Comparison of ENCODE assay signal across 8 cellular contexts in the genomic region with DNA sequence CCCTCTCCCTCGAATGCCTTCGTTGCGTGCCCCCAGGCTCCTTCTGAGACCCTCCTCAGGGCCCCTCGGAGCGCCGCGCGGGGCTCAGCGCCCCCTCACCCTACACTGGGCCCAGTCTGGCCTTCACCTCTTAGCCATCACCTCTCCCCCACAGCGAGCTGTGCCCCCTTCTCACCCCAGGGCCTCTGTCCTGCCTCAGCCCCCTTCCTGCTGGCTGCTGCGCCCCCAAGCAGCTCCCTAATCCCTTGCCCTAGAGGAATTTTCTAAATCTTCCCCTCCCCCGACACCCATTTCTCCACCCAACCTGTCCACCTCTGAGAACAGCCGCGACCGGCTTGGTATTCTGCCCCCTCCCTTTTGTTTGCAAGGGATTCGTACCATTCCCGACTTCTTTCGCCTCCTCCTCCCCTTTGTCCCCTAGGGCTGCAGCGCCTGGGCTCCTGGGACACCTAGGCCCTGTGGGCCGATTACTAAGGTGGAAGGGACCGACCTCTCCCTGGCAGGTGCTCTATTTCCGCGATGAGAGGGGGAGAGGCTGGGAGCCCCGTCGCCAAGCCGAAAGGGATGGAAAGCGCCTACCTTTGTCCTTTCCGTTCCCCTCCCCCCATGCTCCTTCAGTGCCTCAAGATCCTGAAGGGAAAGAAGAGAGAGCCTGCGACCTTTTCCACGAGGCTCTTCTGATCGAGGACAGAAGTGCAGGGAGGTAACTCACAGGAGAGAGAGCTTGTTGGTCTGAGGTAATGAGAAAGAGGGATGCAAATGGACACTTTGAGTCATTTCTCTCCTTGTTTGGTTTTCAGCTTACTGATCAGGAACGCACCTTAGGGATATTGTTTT. TPM values are rescaled to one million over a fixed set of nuclear protein-coding genes. Genes with fewer than 3 reads are reported as not detected.
DNase-seq lines count a peak whose midpoint lies in the region; ATAC-seq and TF ChIP-seq lines count a peak whose summit lies in the region.

No MANE protein-coding gene starts in this region.

- no peaks in the 10 kb centered on the region for H3F3A ChIP-seq in SK-N-SH (replicated peaks; ENCODE audit: insufficient read depth)

- peak overlapping the region in 1 of 2 experiments; percentile 54; a peak in 2 of 4 replicates for H3K27ac ChIP-seq in SK-N-SH (ENCODE audit: low read depth in 2 of 2, low read length in 1 of 2)

- H3K9me2 ChIP-seq in SK-N-SH, result no peaks in the 10 kb centered on the region

- no peaks in the 10 kb centered on the region for H3K79me2 ChIP-seq in SK-N-SH (ENCODE audit: insufficient read depth)

- H3K36me3 ChIP-seq in SK-N-SH (replicated peaks in 1 of 2; ENCODE audit: control insufficient read depth in 1 of 2, insufficient read depth in 2 of 2, low read length in 1 of 2), result no peaks in the 10 kb centered on the region

- no peaks in the 10 kb centered on the region for H4K20me1 ChIP-seq in SK-N-SH (ENCODE audit: insufficient read depth)

- CTCF ChIA-PET in AG04449 (lab: Yijun Ruan, JAX) (interaction anchor here (0.6 to 3.7 kb wide), 10 partner anchors 11 to 210 kb away, joined by 3 to 15 read pairs (median 4); a partner anchor contains a TSS), SK-N-SH (lab: Yijun Ruan, JAX) (interaction anchor here (1.0 to 3.6 kb wide), 8 partner anchors 7 to 215 kb away, joined by 3 to 16 read pairs (median 4); a partner anchor contains a TSS)

- peak overlapping the region; percentile 89 for H2AFZ ChIP-seq in SK-N-SH (ENCODE audit: low read depth)

- DNase-seq in AG04449 (ENCODE audit: low read depth, low spot score), result no peak
- DNase-seq in SK-N-SH, result peak; percentile 38
- no peak for DNase-seq in fibroblast of the aortic adventitia (ENCODE audit: low read depth)
- DNase-seq in retinal pigment epithelial cell (ENCODE audit: low read depth), result no peak
- no peak for DNase-seq in activated CD4-positive, alpha-beta T cell treated with anti-CD3 and anti-CD28 coated beads, Interleukin-2, amount 50 U/mL, for 4 hours

- H3K4me2 ChIP-seq in SK-N-SH, result peak overlapping the region; percentile 76

- peaks cover 0 to 4% of the 10 kb centered on the region in 2 experiments; a peak in 1 of 4 replicates for H3K4me1 ChIP-seq in SK-N-SH (ENCODE audit: control insufficient read depth in 1 of 2, insufficient read depth in 2 of 2, low read depth in 1 of 2, low read length in 1 of 2)

- ATAC-seq in GM21619 (IDR thresholded peaks at IDR 0.05; ENCODE audit: unreplicated experiment) (peak; percentile 26), HG03469 (IDR thresholded peaks at IDR 0.05; ENCODE audit: unreplicated experiment) (no peak), HG02763 (IDR thresholded peaks at IDR 0.05; ENCODE audit: unreplicated experiment) (no peak)

- TF ChIP-seq RAD21 in SK-N-SH (IDR thresholded peaks at IDR 0.05; ENCODE audit: low read length), result no peak

- no peak for TF ChIP-seq EP300 in SK-N-SH (IDR thresholded peaks at IDR 0.05; ENCODE audit: borderline replicate concordance in 1 of 2, low read depth in 1 of 2, low read length in 1 of 2)

- TF ChIP-seq CTCF in AG04449 (IDR thresholded peaks at IDR 0.05; ENCODE audit: insufficient read depth, low read length, missing control alignments) (no peak), SK-N-SH (IDR thresholded peaks at IDR 0.05) (no peak), fibroblast of the aortic adventitia (IDR thresholded peaks at IDR 0.05; ENCODE audit: insufficient read depth, low read length) (no peak), retinal pigment epithelial cell (conservative IDR thresholded peaks at IDR 0.05; ENCODE audit: low read depth, low read length) (no peak)

- POLR2A ChIA-PET in AG04449 (lab: Yijun Ruan, JAX) (no interaction called here), SK-N-SH (lab: Yijun Ruan, JAX) (no interaction called here)

- WGBS in SK-N-SH (ENCODE audit: low lambda C conversion rate), result 31% methylated on average over 32 of the region's 32 CpGs

- H3K27me3 ChIP-seq in SK-N-SH (ENCODE audit: insufficient read depth), result no peaks in the 10 kb centered on the region

- no peaks in the 10 kb centered on the region for H3K9me3 ChIP-seq in SK-N-SH

- peak overlapping the region; percentile 74 for H3K9ac ChIP-seq in SK-N-SH

- H3K4me3 ChIP-seq in AG04449 (ENCODE audit: low read depth, low read length), result peak overlapping the region; percentile 55
- H3K4me3 ChIP-seq in SK-N-SH (ENCODE audit: low read depth in 2 of 2, low read length in 1 of 2), result peak overlapping the region; percentile 62 to 64
- peak overlapping the region; percentile 54 for H3K4me3 ChIP-seq in fibroblast of the aortic adventitia (ENCODE audit: low read depth, low read length)
- H3K4me3 ChIP-seq in retinal pigment epithelial cell (ENCODE audit: low read length), result peak overlapping the region; percentile 60

TF ChIP-seq in SK-N-SH, 30 proteins besides CTCF, POLR2A, EP300 and RAD21:
- TF ChIP-seq CHD2 (IDR thresholded peaks at IDR 0.05; ENCODE audit: low read length, partially characterized antibody) (no peak), MXI1 (IDR thresholded peaks at IDR 0.05; ENCODE audit: low read depth, low read length) (no peak), YY1 (IDR thresholded peaks at IDR 0.05; ENCODE audit: low read depth) (no peak), MEF2A (IDR thresholded peaks at IDR 0.05; ENCODE audit: borderline replicate concordance, low read depth) (no peak)
- TF ChIP-seq, protein P1, sequence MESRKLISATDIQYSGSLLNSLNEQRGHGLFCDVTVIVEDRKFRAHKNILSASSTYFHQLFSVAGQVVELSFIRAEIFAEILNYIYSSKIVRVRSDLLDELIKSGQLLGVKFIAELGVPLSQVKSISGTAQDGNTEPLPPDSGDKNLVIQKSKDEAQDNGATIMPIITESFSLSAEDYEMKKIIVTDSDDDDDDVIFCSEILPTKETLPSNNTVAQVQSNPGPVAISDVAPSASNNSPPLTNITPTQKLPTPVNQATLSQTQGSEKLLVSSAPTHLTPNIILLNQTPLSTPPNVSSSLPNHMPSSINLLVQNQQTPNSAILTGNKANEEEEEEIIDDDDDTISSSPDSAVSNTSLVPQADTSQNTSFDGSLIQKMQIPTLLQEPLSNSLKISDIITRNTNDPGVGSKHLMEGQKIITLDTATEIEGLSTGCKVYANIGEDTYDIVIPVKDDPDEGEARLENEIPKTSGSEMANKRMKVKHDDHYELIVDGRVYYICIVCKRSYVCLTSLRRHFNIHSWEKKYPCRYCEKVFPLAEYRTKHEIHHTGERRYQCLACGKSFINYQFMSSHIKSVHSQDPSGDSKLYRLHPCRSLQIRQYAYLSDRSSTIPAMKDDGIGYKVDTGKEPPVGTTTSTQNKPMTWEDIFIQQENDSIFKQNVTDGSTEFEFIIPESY (IDR thresholded peaks at IDR 0.05; ENCODE audit: borderline replicate concordance, low read depth), result no peak
- TF ChIP-seq, protein P2, sequence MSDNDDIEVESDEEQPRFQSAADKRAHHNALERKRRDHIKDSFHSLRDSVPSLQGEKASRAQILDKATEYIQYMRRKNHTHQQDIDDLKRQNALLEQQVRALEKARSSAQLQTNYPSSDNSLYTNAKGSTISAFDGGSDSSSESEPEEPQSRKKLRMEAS (IDR thresholded peaks at IDR 0.05; ENCODE audit: low read depth), result no peak

RNA-seq across cellular contexts. Expression of a gene that starts 10.9 kb away (rescaled TPM):
- polyA plus RNA-seq in SK-N-SH (2012; rRNA removed), result 11.7 TPM in 2 replicates
- 10.7 and 12.5 TPM in 2 replicates for polyA plus RNA-seq in SK-N-SH (2012; cell fraction: cytosol; rRNA removed)
- 10.4 and 14.1 TPM in 2 replicates for polyA plus RNA-seq in SK-N-SH (2012; cell fraction: nucleus; rRNA removed)
- total RNA-seq in fibroblast of the aortic adventitia (ENCODE audit: low replicate concordance), result 15.0 and 15.4 TPM in 2 replicates

RNA-seq across cellular contexts. Expression of a gene that starts 32.5 kb away (rescaled TPM):
- polyA plus RNA-seq in SK-N-SH (2012; rRNA removed), result 0.06 and 0.08 TPM in 2 replicates
- polyA plus RNA-seq in SK-N-SH (2012; cell fraction: cytosol; rRNA removed), result 0.03 and 0.04 TPM in 2 replicates
- polyA plus RNA-seq in SK-N-SH (2012; cell fraction: nucleus; rRNA removed), result 0.51 and 0.83 TPM in 2 replicates
- total RNA-seq in fibroblast of the aortic adventitia (ENCODE audit: low replicate concordance), result not detected in 2 replicates
